29 cellular contexts compared by ENCODE assay signal in the genomic region with DNA sequence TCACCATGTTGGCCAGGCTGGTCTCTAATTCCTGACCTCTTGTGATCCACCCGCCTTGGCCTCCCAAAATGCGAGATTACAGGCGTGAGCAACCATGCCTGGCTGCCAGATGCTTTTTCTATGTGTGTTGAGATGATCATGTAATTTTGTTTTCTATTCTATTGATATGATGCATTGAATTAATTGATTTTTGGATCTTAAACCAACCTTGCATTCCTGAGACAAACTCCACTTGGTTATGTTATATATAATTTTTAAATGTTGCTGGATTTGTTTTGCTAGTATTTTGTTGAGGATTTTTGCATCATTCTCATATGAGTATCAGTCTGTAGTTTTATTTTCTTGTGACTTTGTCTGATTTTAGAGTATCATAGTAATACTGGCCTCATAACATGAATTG.
"Had no signal": no experiment of that assay in that cellular context is flagged by ENCODE, and none has a peak within 500 bp of the region (broad histone marks: within the 10 kb centered on the region; RNA-seq: fewer than 3 reads in every experiment).

No MANE protein-coding gene starts in this region.

- H3K4me1 ChIP-seq: colonic mucosa, esophagus muscularis mucosa, esophagus squamous epithelium, foreskin keratinocyte, gastrocnemius medialis, gastroesophageal sphincter, heart left ventricle, heart right ventricle had no signal

- H3K27me3 Mint-ChIP-seq: dendritic cell treated with granulocyte-macrophage colony-stimulating factor and Interleukin-4, amounts not matched to agents 40 ng/mL and 50 ng/mL, for 4 days; effector memory CD8-positive, alpha-beta T cell had no signal

- H3K27ac Mint-ChIP-seq: dendritic cell treated with granulocyte-macrophage colony-stimulating factor and Interleukin-4, amounts not matched to agents 40 ng/mL and 50 ng/mL, for 4 days; effector memory CD8-positive, alpha-beta T cell; endodermal cell had no signal

- H3K27me3 ChIP-seq: colonic mucosa, dorsolateral prefrontal cortex, esophagus muscularis mucosa, esophagus squamous epithelium, foreskin keratinocyte, gastrocnemius medialis, gastroesophageal sphincter, heart left ventricle, heart right ventricle, hepatocyte had no signal

- DNase-seq: colonic mucosa; cortex of kidney; dermis blood vessel endothelial cell; dorsolateral prefrontal cortex; effector CD4-positive, alpha-beta T cell; effector CD8-positive, alpha-beta T cell; effector memory CD4-positive, alpha-beta T cell; effector memory CD8-positive, alpha-beta T cell; endodermal cell; erythroblast; esophagus squamous epithelium; foreskin fibroblast; foreskin keratinocyte; foreskin melanocyte; gastrocnemius medialis; glutamatergic neuron; head of caudate nucleus; heart left ventricle; heart right ventricle had no signal

- H2AFZ ChIP-seq: hepatocyte had no signal

- H3K79me2 ChIP-seq: hepatocyte had no signal

- H3K4me1 Mint-ChIP-seq: endodermal cell had no signal

- ATAC-seq: effector memory CD8-positive, alpha-beta T cell; esophagus mucosa; foreskin keratinocyte; gastrocnemius medialis; gastroesophageal sphincter; heart left ventricle; heart right ventricle had no signal

- H3K36me3 ChIP-seq: colonic mucosa, esophagus muscularis mucosa, gastrocnemius medialis, heart left ventricle, heart right ventricle had no signal

- H3K9me3 Mint-ChIP-seq: effector memory CD8-positive, alpha-beta T cell had no signal

- H3K27ac ChIP-seq: colonic mucosa, coronary artery, dorsolateral prefrontal cortex, epithelial cell of prostate, esophagus muscularis mucosa, esophagus squamous epithelium, foreskin keratinocyte, gastrocnemius medialis, gastroesophageal sphincter, heart left ventricle, heart right ventricle, hepatocyte had no signal

- FAIRE-seq: endometrium, endothelial cell of umbilical vein, frontal cortex had no signal

- H3K4me2 ChIP-seq: hepatocyte had no signal

- H3K9me3 ChIP-seq: colonic mucosa had no signal

- H3K4me3 ChIP-seq: colonic mucosa, coronary artery, dorsolateral prefrontal cortex, esophagus muscularis mucosa, esophagus squamous epithelium, gastrocnemius medialis, gastroesophageal sphincter, heart left ventricle, heart right ventricle, hepatocyte had no signal

- H3K4me3 Mint-ChIP-seq: dendritic cell treated with granulocyte-macrophage colony-stimulating factor and Interleukin-4, amounts not matched to agents 40 ng/mL and 50 ng/mL, for 4 days; effector memory CD8-positive, alpha-beta T cell; endodermal cell had no signal
